ENCODE assay signal across 8 cellular contexts in the genomic region with DNA sequence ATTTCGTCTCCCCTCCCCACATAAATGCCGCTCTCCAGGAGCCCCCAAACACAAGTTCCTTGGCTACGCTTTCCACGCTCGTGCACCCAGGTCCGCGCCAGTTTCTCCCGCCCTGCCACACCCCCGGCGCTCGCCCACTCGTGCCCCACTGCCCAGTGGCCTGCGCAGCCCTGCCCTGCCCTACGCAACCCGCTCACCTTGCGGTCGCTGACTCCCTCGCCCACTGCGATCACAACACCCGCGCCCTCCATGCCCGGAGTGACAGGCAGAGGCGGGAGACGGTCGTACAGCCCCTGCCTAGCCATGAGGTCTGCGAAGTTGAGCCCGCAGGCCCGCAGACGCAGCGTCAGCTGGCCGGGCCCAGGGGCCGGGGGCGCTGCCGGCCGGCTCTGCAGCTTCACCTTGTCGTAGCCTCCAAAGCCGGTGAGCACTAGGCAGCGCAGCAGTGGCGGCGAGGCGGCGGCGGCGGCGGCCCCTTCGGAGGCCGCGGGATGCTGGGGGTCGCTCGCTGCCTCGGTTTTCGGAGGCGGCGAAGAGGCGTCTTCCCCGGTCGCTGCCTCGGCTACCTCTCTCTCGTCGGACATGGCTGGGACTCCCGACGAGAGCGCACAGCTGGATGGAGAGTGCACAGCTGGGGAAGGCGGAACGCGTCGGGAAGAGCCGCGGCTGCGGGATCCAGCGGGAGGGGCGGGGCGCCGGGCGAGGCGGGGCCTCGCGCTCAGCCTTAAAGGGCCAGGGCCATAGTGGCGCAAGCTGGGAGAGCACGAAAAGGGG. TPM values are rescaled to one million over a fixed set of nuclear protein-coding genes. Genes with fewer than 3 reads are reported as not detected.
DNase-seq lines count a peak whose midpoint lies in the region; ATAC-seq and TF ChIP-seq lines count a peak whose summit lies in the region.

Gene VAT1 (minus strand): TSS at position 647 of the 774 bp plus-strand sequence. CDS start 63 bp downstream, at position 584.

- no peak for TF ChIP-seq CTCF in CD4-positive, alpha-beta T cell (IDR thresholded peaks at IDR 0.05)
- TF ChIP-seq CTCF in HFFc6 (IDR thresholded peaks at IDR 0.05) (peak; percentile 12; the same call in 1 of the 2 replicates), right lobe of liver (IDR thresholded peaks at IDR 0.05) (no peak)

- POLR2A ChIA-PET in CD4-positive, alpha-beta T cell (lab: Charles Lee), result interaction anchor here (0.5 to 4.1 kb wide), 9 partner anchors 15 to 348 kb away, joined by 3 to 24 read pairs (median 5); partner anchors contain the start of genes IFI35, NBR1, RPL27 and TMEM106A
- POLR2A ChIA-PET in activated CD4-positive, alpha-beta memory T cell treated with anti-CD3 and anti-CD28 coated beads, Interleukin-2, amount 10 ng/mL, durations not matched to agents 7 days and 5 days (lab: Charles Lee), result interaction anchor here (1.0 to 3.0 kb wide), 6 partner anchors 15 to 339 kb away, joined by 3 to 22 read pairs (median 4); partner anchors contain the start of genes IFI35 and RPL27

- H3K27ac Mint-ChIP-seq in CD4-positive, alpha-beta T cell, result peak within 1 kb of the TSS; percentile 70
- H3K27ac Mint-ChIP-seq in HFFc6, result peak within 1 kb of the TSS; percentile 84
- no peak within 1 kb of the TSS for H3K27ac Mint-ChIP-seq in activated CD4-positive, alpha-beta memory T cell treated with anti-CD3 and anti-CD28 coated beads, Interleukin-2, amount 10 ng/mL, durations not matched to agents 7 days and 5 days

- peaks cover 50% of the 10 kb centered on the region for H3K4me1 Mint-ChIP-seq in CD4-positive, alpha-beta T cell (ENCODE audit: low read depth)
- peaks cover 32% of the 10 kb centered on the region for H3K4me1 Mint-ChIP-seq in HFFc6 (ENCODE audit: low read depth)
- peaks cover 40% of the 10 kb centered on the region for H3K4me1 Mint-ChIP-seq in activated CD4-positive, alpha-beta memory T cell treated with anti-CD3 and anti-CD28 coated beads, Interleukin-2, amount 10 ng/mL, durations not matched to agents 7 days and 5 days

- 0% methylated on average over 4 of the region's 80 CpGs for WGBS in right lobe of liver (ENCODE audit: insufficient coverage, low coverage, low lambda C conversion rate, missing lambda C conversion rate)

- DNase-seq in CD4-positive, alpha-beta T cell, result peak; percentile 30 to 72 (median 50)
- DNase-seq in HFFc6 (peak; percentile 50), NCI-H748 treated with DMSO at 0.1 percent for 48 hours (lab: John Stamatoyannopoulos, UW) (peak; percentile 71), ecto neural progenitor cell (ENCODE audit: low spot score) (peak; percentile 91), right lobe of liver (peak; percentile 85 to 86 (median 86))
- peak; percentile 64 for DNase-seq in activated CD4-positive, alpha-beta memory T cell treated with anti-CD3 and anti-CD28 coated beads, Interleukin-2, amount 10 ng/mL, durations not matched to agents 7 days and 5 days
- peak; percentile 48 to 68 for DNase-seq in stimulated activated CD4-positive, alpha-beta T cell treated with anti-CD3 and anti-CD28 coated beads, Interleukin-4, amount 100 ng/mL, for 4 hours

- no peak within 1 kb of the TSS for H3K27ac ChIP-seq in CD4-positive, alpha-beta T cell (ENCODE audit: low read depth, low read length)
- peak within 1 kb of the TSS; percentile 58 to 69 (median 68) for H3K27ac ChIP-seq in right lobe of liver

- H3K4me1 ChIP-seq in right lobe of liver, result peaks cover 0 to 4% (median 0%) of the 10 kb centered on the region in 4 donors

- no peaks in the 10 kb centered on the region for H3K9me3 ChIP-seq in CD4-positive, alpha-beta T cell (ENCODE audit: control insufficient read depth, low read length)
- H3K9me3 ChIP-seq in right lobe of liver, result no peaks in the 10 kb centered on the region

- H3K36me3 Mint-ChIP-seq in CD4-positive, alpha-beta T cell (ENCODE audit: low read depth), result no peaks in the 10 kb centered on the region
- 0 out of 2 replicates have a peak, but pooled peaks cover 5% of the 10 kb centered on the region for H3K36me3 Mint-ChIP-seq in HFFc6 (ENCODE audit: low read depth)
- no peaks in the 10 kb centered on the region for H3K36me3 Mint-ChIP-seq in activated CD4-positive, alpha-beta memory T cell treated with anti-CD3 and anti-CD28 coated beads, Interleukin-2, amount 10 ng/mL, durations not matched to agents 7 days and 5 days (ENCODE audit: low read depth)

- no peaks in the 10 kb centered on the region for H3K27me3 ChIP-seq in CD4-positive, alpha-beta T cell (ENCODE audit: control insufficient read depth, insufficient read depth, low read length)
- no peaks in the 10 kb centered on the region for H3K27me3 ChIP-seq in right lobe of liver

- intact Hi-C loops in CD4-positive, alpha-beta T cell (cut with DNase I, micrococcal nuclease), result loop anchor here (1.0 to 10.0 kb wide), 6 partner anchors 15 to 365 kb away; partner anchors contain the start of genes IFI35 (in 2 of the 2), BRCA1 (in 1 of the 2), RPL27 (in 1 of the 2) and TMEM106A (in 1 of the 2)
- intact Hi-C loops in right lobe of liver (cut with DNase I), result loop anchor here in 1 of 2 donors (10.0 kb wide), 1 partner anchor 123 kb away; no protein-coding TSS in a partner anchor

- H3K4me3 Mint-ChIP-seq in CD4-positive, alpha-beta T cell, result peak within 1 kb of the TSS; percentile 93
- H3K4me3 Mint-ChIP-seq in HFFc6, result peak within 1 kb of the TSS; percentile 90
- H3K4me3 Mint-ChIP-seq in activated CD4-positive, alpha-beta memory T cell treated with anti-CD3 and anti-CD28 coated beads, Interleukin-2, amount 10 ng/mL, durations not matched to agents 7 days and 5 days, result peak within 1 kb of the TSS; percentile 77

- no peaks in the 10 kb centered on the region for H3K36me3 ChIP-seq in right lobe of liver

- H3K4me3 ChIP-seq in right lobe of liver, result peak within 1 kb of the TSS; percentile 91 to 100 (median 92)

- CTCF ChIA-PET in CD4-positive, alpha-beta T cell (lab: Charles Lee), result interaction anchor here (1.4 kb wide), 1 partner anchor 24 kb away, joined by 4 read pairs; the partner anchor contains the start of gene RPL27
- CTCF ChIA-PET in activated CD4-positive, alpha-beta memory T cell treated with anti-CD3 and anti-CD28 coated beads, Interleukin-2, amount 10 ng/mL, durations not matched to agents 7 days and 5 days (lab: Charles Lee), result interaction anchor here (1.7 kb wide), 1 partner anchor 15 kb away, joined by 3 read pairs; the partner anchor contains the start of gene IFI35

- peak; percentile 45 for ATAC-seq in CD4-positive, alpha-beta T cell (ENCODE audit: poor library complexity)
- peak; percentile 69 to 80 (median 76) for ATAC-seq in right lobe of liver
- no peak for ATAC-seq in HG03139 (IDR thresholded peaks at IDR 0.05; ENCODE audit: unreplicated experiment)

- TF ChIP-seq POLR2A in right lobe of liver (IDR thresholded peaks at IDR 0.05), result peak; percentile 46

- no peaks in the 10 kb centered on the region for H3K27me3 Mint-ChIP-seq in CD4-positive, alpha-beta T cell
- peaks cover 4% of the 10 kb centered on the region for H3K27me3 Mint-ChIP-seq in HFFc6 (ENCODE audit: insufficient read depth)
- peaks cover 20% of the 10 kb centered on the region for H3K27me3 Mint-ChIP-seq in activated CD4-positive, alpha-beta memory T cell treated with anti-CD3 and anti-CD28 coated beads, Interleukin-2, amount 10 ng/mL, durations not matched to agents 7 days and 5 days

- no peaks in the 10 kb centered on the region for H3K9me3 Mint-ChIP-seq in CD4-positive, alpha-beta T cell
- H3K9me3 Mint-ChIP-seq in HFFc6, result no peaks in the 10 kb centered on the region
- H3K9me3 Mint-ChIP-seq in activated CD4-positive, alpha-beta memory T cell treated with anti-CD3 and anti-CD28 coated beads, Interleukin-2, amount 10 ng/mL, durations not matched to agents 7 days and 5 days, result no peaks in the 10 kb centered on the region

RNA-seq across cellular contexts. Expression of gene VAT1, which starts in this region (rescaled TPM):
- 10 to 100 TPM; 27.5 to 27.6 TPM for total RNA-seq in CD4-positive, alpha-beta T cell
- 100 to 1,000 TPM; 150 to 274 (median 244) TPM for total RNA-seq in HFFc6 (2021; fragmentation: NEBNext Ultra II Directional; extraction: Animal tissue kit (Norgen Biotek cat#: 25700))
- total RNA-seq in activated CD4-positive, alpha-beta memory T cell treated with anti-CD3 and anti-CD28 coated beads, Interleukin-2, amount 10 ng/mL, durations not matched to agents 7 days and 5 days, result 10 to 100 TPM; 15.0 to 16.6 TPM
- total RNA-seq in right lobe of liver, result 10 to 100 TPM; 38.2 to 51.6 (median 43.3) TPM
